1 cellular context compared by ENCODE assay signal in the genomic region with DNA sequence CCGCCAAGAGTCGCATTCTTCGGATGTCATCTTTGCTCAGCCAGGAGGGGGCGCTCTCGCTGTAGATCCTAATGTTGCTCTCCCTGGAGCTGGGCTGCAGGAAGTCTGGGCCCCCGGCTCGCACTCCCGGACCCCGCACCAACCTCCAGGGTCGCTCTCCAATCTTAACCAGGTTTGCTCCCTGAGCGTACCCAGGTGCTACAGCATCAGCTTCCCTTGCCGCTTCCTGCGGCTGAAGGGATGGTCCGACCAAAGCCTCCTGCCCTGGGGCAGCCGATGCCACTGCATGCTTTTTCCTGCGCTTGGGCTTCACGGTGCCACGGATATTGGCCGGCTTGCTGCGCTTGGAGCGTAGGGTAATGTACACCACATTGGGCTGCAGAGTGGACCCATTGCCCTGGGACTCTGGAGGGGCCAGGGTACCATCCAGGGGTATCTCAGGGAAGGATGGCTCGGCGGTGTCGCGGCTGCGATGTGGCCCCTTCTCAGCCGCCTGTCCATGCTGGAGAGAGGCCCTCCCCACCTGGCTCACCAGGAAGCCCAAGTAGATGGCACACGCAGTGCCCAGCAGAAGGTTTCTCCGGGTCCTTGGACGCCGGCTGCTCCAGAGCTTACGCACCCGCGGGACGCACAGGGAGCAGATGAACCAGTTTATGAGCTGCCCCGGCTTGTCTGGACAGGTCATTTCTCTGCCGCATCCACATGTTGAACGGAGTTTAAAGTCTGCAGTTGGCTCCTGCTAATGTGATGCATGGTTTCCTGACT.
A peak's percentile ranks its signal among the peaks of the same experiment; 100 is the strongest.
TF ChIP-seq lines count a peak whose summit lies in the region.

No MANE protein-coding gene starts in this region.

TF ChIP-seq in HepG2, 621 proteins besides CTCF, POLR2A, EP300 and RAD21 (continued from another document and continues in another):
- TF ChIP-seq, protein P1, sequence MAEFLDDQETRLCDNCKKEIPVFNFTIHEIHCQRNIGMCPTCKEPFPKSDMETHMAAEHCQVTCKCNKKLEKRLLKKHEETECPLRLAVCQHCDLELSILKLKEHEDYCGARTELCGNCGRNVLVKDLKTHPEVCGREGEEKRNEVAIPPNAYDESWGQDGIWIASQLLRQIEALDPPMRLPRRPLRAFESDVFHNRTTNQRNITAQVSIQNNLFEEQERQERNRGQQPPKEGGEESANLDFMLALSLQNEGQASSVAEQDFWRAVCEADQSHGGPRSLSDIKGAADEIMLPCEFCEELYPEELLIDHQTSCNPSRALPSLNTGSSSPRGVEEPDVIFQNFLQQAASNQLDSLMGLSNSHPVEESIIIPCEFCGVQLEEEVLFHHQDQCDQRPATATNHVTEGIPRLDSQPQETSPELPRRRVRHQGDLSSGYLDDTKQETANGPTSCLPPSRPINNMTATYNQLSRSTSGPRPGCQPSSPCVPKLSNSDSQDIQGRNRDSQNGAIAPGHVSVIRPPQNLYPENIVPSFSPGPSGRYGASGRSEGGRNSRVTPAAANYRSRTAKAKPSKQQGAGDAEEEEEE (CRISPR knock-in tag; IDR thresholded peaks at IDR 0.05; ENCODE audit: borderline replicate concordance) = no peak
- TF ChIP-seq HNRNPLL (IDR thresholded peaks at IDR 0.05; ENCODE audit: low read depth, low read length, poor library complexity, severe bottlenecking) (peak; percentile 98), ZNF7 (CRISPR knock-in tag; IDR thresholded peaks at IDR 0.05) (no peak), RAD51 (IDR thresholded peaks at IDR 0.05; ENCODE audit: borderline replicate concordance) (no peak), ZNF703 (CRISPR knock-in tag; IDR thresholded peaks at IDR 0.05; ENCODE audit: borderline replicate concordance) (no peak), FOXA3 (CRISPR knock-in tag; IDR thresholded peaks at IDR 0.05) (0 out of 2 replicates have a peak, but pooled peaks have one; percentile 6), ZNF780A (CRISPR knock-in tag; IDR thresholded peaks at IDR 0.05) (0 out of 2 replicates have a peak, but pooled peaks have one; percentile 20), ZNF460 (CRISPR knock-in tag; IDR thresholded peaks at IDR 0.05; ENCODE audit: borderline replicate concordance) (no peak), ZSCAN21 (CRISPR knock-in tag; IDR thresholded peaks at IDR 0.05; ENCODE audit: borderline replicate concordance) (peak; percentile 46; the same call in 1 of the 2 replicates), KDM4B (CRISPR knock-in tag; IDR thresholded peaks at IDR 0.05) (no peak), MAFF (IDR thresholded peaks at IDR 0.05; ENCODE audit: low read depth, low read length) (no peak), ZNF225 (CRISPR knock-in tag; IDR thresholded peaks at IDR 0.05) (no peak; the same call in 1 of the 2 replicates), ZNF468 (CRISPR knock-in tag; IDR thresholded peaks at IDR 0.05) (0 out of 2 replicates have a peak, but pooled peaks have one; percentile 76), CCAR2 (optimal IDR thresholded peaks at IDR 0.05; ENCODE audit: low read depth, low read length) (no peak), ZNF75D (CRISPR knock-in tag; IDR thresholded peaks at IDR 0.05; ENCODE audit: borderline replicate concordance) (no peak), GATA4 (IDR thresholded peaks at IDR 0.05; ENCODE audit: borderline replicate concordance, low read depth) (no peak), SP4 (CRISPR knock-in tag; IDR thresholded peaks at IDR 0.05) (no peak), ASH2L (IDR thresholded peaks at IDR 0.05; ENCODE audit: insufficient read length, low read depth, low read length) (peak; percentile 43), HNRNPL (IDR thresholded peaks at IDR 0.05; ENCODE audit: low read depth, low read length) (peak; percentile 90), NAIF1 (CRISPR knock-in tag; IDR thresholded peaks at IDR 0.05; ENCODE audit: borderline replicate concordance) (peak; percentile 72; the same call in 1 of the 2 replicates), RBFOX2 (IDR thresholded peaks at IDR 0.05; ENCODE audit: low read depth, low read length) (peak; percentile 74), ZBTB1 (CRISPR knock-in tag; IDR thresholded peaks at IDR 0.05; ENCODE audit: borderline replicate concordance) (no peak), ZNF33B (CRISPR knock-in tag; IDR thresholded peaks at IDR 0.05) (no peak), ZNF737 (CRISPR knock-in tag; IDR thresholded peaks at IDR 0.05; ENCODE audit: borderline replicate concordance) (no peak)
- TF ChIP-seq, protein P2, sequence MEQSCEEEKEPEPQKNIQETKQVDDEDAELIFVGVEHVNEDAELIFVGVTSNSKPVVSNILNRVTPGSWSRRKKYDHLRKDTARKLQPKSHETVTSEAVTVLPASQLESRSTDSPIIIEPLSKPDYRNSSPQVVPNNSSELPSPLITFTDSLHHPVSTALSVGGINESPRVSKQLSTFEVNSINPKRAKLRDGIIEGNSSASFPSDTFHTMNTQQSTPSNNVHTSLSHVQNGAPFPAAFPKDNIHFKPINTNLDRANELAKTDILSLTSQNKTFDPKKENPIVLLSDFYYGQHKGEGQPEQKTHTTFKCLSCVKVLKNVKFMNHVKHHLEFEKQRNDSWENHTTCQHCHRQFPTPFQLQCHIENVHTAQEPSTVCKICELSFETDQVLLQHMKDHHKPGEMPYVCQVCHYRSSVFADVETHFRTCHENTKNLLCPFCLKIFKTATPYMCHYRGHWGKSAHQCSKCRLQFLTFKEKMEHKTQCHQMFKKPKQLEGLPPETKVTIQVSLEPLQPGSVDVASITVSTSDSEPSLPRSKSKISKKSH (CRISPR knock-in tag; IDR thresholded peaks at IDR 0.05; ENCODE audit: borderline replicate concordance) = no peak; the same call in 1 of the 2 replicates
- TF ChIP-seq, protein P3, sequence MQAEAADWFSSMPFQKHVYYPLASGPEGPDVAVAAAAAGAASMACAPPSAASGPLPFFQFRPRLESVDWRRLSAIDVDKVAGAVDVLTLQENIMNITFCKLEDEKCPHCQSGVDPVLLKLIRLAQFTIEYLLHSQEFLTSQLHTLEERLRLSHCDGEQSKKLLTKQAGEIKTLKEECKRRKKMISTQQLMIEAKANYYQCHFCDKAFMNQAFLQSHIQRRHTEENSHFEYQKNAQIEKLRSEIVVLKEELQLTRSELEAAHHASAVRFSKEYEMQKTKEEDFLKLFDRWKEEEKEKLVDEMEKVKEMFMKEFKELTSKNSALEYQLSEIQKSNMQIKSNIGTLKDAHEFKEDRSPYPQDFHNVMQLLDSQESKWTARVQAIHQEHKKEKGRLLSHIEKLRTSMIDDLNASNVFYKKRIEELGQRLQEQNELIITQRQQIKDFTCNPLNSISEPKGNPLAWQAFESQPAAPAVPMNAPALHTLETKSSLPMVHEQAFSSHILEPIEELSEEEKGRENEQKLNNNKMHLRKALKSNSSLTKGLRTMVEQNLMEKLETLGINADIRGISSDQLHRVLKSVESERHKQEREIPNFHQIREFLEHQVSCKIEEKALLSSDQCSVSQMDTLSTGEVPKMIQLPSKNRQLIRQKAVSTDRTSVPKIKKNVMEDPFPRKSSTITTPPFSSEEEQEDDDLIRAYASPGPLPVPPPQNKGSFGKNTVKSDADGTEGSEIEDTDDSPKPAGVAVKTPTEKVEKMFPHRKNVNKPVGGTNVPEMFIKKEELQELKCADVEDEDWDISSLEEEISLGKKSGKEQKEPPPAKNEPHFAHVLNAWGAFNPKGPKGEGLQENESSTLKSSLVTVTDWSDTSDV (CRISPR knock-in tag; IDR thresholded peaks at IDR 0.05) = peak; percentile 58; the same call in 1 of the 2 replicates
- TF ChIP-seq, protein P4, sequence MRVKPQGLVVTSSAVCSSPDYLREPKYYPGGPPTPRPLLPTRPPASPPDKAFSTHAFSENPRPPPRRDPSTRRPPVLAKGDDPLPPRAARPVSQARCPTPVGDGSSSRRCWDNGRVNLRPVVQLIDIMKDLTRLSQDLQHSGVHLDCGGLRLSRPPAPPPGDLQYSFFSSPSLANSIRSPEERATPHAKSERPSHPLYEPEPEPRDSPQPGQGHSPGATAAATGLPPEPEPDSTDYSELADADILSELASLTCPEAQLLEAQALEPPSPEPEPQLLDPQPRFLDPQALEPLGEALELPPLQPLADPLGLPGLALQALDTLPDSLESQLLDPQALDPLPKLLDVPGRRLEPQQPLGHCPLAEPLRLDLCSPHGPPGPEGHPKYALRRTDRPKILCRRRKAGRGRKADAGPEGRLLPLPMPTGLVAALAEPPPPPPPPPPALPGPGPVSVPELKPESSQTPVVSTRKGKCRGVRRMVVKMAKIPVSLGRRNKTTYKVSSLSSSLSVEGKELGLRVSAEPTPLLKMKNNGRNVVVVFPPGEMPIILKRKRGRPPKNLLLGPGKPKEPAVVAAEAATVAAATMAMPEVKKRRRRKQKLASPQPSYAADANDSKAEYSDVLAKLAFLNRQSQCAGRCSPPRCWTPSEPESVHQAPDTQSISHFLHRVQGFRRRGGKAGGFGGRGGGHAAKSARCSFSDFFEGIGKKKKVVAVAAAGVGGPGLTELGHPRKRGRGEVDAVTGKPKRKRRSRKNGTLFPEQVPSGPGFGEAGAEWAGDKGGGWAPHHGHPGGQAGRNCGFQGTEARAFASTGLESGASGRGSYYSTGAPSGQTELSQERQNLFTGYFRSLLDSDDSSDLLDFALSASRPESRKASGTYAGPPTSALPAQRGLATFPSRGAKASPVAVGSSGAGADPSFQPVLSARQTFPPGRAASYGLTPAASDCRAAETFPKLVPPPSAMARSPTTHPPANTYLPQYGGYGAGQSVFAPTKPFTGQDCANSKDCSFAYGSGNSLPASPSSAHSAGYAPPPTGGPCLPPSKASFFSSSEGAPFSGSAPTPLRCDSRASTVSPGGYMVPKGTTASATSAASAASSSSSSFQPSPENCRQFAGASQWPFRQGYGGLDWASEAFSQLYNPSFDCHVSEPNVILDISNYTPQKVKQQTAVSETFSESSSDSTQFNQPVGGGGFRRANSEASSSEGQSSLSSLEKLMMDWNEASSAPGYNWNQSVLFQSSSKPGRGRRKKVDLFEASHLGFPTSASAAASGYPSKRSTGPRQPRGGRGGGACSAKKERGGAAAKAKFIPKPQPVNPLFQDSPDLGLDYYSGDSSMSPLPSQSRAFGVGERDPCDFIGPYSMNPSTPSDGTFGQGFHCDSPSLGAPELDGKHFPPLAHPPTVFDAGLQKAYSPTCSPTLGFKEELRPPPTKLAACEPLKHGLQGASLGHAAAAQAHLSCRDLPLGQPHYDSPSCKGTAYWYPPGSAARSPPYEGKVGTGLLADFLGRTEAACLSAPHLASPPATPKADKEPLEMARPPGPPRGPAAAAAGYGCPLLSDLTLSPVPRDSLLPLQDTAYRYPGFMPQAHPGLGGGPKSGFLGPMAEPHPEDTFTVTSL (CRISPR knock-in tag; IDR thresholded peaks at IDR 0.05; ENCODE audit: borderline replicate concordance) = 0 out of 2 replicates have a peak, but pooled peaks have one; percentile 31
- TF ChIP-seq, protein P5, sequence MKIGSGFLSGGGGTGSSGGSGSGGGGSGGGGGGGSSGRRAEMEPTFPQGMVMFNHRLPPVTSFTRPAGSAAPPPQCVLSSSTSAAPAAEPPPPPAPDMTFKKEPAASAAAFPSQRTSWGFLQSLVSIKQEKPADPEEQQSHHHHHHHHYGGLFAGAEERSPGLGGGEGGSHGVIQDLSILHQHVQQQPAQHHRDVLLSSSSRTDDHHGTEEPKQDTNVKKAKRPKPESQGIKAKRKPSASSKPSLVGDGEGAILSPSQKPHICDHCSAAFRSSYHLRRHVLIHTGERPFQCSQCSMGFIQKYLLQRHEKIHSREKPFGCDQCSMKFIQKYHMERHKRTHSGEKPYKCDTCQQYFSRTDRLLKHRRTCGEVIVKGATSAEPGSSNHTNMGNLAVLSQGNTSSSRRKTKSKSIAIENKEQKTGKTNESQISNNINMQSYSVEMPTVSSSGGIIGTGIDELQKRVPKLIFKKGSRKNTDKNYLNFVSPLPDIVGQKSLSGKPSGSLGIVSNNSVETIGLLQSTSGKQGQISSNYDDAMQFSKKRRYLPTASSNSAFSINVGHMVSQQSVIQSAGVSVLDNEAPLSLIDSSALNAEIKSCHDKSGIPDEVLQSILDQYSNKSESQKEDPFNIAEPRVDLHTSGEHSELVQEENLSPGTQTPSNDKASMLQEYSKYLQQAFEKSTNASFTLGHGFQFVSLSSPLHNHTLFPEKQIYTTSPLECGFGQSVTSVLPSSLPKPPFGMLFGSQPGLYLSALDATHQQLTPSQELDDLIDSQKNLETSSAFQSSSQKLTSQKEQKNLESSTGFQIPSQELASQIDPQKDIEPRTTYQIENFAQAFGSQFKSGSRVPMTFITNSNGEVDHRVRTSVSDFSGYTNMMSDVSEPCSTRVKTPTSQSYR (CRISPR knock-in tag; IDR thresholded peaks at IDR 0.05; ENCODE audit: borderline replicate concordance) = no peak
- TF ChIP-seq, protein P6, sequence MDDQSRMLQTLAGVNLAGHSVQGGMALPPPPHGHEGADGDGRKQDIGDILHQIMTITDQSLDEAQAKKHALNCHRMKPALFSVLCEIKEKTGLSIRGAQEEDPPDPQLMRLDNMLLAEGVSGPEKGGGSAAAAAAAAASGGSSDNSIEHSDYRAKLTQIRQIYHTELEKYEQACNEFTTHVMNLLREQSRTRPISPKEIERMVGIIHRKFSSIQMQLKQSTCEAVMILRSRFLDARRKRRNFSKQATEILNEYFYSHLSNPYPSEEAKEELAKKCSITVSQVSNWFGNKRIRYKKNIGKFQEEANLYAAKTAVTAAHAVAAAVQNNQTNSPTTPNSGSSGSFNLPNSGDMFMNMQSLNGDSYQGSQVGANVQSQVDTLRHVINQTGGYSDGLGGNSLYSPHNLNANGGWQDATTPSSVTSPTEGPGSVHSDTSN (CRISPR knock-in tag; IDR thresholded peaks at IDR 0.05; ENCODE audit: borderline replicate concordance) = no peak
- TF ChIP-seq, protein P7, sequence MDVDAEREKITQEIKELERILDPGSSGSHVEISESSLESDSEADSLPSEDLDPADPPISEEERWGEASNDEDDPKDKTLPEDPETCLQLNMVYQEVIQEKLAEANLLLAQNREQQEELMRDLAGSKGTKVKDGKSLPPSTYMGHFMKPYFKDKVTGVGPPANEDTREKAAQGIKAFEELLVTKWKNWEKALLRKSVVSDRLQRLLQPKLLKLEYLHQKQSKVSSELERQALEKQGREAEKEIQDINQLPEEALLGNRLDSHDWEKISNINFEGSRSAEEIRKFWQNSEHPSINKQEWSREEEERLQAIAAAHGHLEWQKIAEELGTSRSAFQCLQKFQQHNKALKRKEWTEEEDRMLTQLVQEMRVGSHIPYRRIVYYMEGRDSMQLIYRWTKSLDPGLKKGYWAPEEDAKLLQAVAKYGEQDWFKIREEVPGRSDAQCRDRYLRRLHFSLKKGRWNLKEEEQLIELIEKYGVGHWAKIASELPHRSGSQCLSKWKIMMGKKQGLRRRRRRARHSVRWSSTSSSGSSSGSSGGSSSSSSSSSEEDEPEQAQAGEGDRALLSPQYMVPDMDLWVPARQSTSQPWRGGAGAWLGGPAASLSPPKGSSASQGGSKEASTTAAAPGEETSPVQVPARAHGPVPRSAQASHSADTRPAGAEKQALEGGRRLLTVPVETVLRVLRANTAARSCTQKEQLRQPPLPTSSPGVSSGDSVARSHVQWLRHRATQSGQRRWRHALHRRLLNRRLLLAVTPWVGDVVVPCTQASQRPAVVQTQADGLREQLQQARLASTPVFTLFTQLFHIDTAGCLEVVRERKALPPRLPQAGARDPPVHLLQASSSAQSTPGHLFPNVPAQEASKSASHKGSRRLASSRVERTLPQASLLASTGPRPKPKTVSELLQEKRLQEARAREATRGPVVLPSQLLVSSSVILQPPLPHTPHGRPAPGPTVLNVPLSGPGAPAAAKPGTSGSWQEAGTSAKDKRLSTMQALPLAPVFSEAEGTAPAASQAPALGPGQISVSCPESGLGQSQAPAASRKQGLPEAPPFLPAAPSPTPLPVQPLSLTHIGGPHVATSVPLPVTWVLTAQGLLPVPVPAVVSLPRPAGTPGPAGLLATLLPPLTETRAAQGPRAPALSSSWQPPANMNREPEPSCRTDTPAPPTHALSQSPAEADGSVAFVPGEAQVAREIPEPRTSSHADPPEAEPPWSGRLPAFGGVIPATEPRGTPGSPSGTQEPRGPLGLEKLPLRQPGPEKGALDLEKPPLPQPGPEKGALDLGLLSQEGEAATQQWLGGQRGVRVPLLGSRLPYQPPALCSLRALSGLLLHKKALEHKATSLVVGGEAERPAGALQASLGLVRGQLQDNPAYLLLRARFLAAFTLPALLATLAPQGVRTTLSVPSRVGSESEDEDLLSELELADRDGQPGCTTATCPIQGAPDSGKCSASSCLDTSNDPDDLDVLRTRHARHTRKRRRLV (CRISPR knock-in tag; IDR thresholded peaks at IDR 0.05) = no peak
